In genomic region chr10:46890813-46891611, GRCh38 we compare ENCODE assay signal across 9 cellular contexts. TPM values are rescaled to one million over a fixed set of nuclear protein-coding genes. Genes with fewer than 3 reads are reported as not detected.
DNase-seq lines count a peak whose midpoint lies in the region; ATAC-seq and TF ChIP-seq lines count a peak whose summit lies in the region.
"Not testable (repeated sequence)": the region's sequence is repeated elsewhere in the genome, so short reads cannot be mapped to it uniquely, and the experiment has no call there.
"Had no signal": no experiment of that assay in that cellular context is flagged by ENCODE, and none has a peak within 500 bp of the region (broad histone marks: within the 10 kb centered on the region; RNA-seq: fewer than 3 reads in every experiment).

No MANE protein-coding gene starts in this region.

- POLR2A ChIA-PET in Panc1 (lab: Charles Lee) = not testable (repeated sequence)

- not testable (repeated sequence) for TF ChIP-seq CTCF in CD14-positive monocyte (IDR thresholded peaks at IDR 0.05); Panc1 (IDR thresholded peaks at IDR 0.05)
- TF ChIP-seq CTCF in GM12865 (IDR thresholded peaks at IDR 0.05; ENCODE audit: insufficient read depth, low read depth, low read length, missing control alignments) (peak; percentile 2), Loucy (conservative IDR thresholded peaks at IDR 0.05; ENCODE audit: low read length) (peak; percentile 29; the same call in 1 of the 2 replicates), chondrocyte (IDR thresholded peaks at IDR 0.05) (peak; percentile 36)

- not testable (repeated sequence) for H3K4me1 ChIP-seq in Loucy (ENCODE audit: insufficient read depth, low read length, poor library complexity, severe bottlenecking); Panc1 (ENCODE audit: control insufficient read depth, insufficient read depth, low read length)

- not testable (repeated sequence) for H3K4me3 ChIP-seq in GM12865 (ENCODE audit: low read depth, low read length); Loucy (ENCODE audit: low read length, poor library complexity, severe bottlenecking); Panc1 (ENCODE audit: low read depth in 2 of 2, low read length in 2 of 2)

- not testable (repeated sequence) for H3K4me3 Mint-ChIP-seq in CD14-positive monocyte; activated T-cell treated with anti-CD3 and anti-CD28 coated beads, Interleukin-2, amount 50 U/mL, for 72 hours; chondrocyte (ENCODE audit: unreplicated experiment)

- BruUV-seq in Panc1 (replicated peaks; lab: Mats Ljungman, UMichigan) = not testable (repeated sequence)

- not testable (repeated sequence) for H3K27ac Mint-ChIP-seq in CD14-positive monocyte; activated T-cell treated with anti-CD3 and anti-CD28 coated beads, Interleukin-2, amount 50 U/mL, for 72 hours; chondrocyte (ENCODE audit: unreplicated experiment)

- not testable (repeated sequence) for H3K27me3 ChIP-seq in Loucy (ENCODE audit: insufficient read depth, low read length, poor library complexity, severe bottlenecking); Panc1 (ENCODE audit: control insufficient read depth, insufficient read depth, low read length)

- intact Hi-C loops in CD14-positive monocyte (cut with micrococcal nuclease); Panc1 (cut with micrococcal nuclease; ENCODE audit: unreplicated experiment): not testable (repeated sequence)

- CTCF ChIA-PET in Panc1 (lab: Charles Lee) = not testable (repeated sequence)

- not testable (repeated sequence) for H4K20me1 ChIP-seq in Loucy (ENCODE audit: insufficient read depth, low read length, poor library complexity, severe bottlenecking)

- H3K27me3 Mint-ChIP-seq in CD14-positive monocyte (ENCODE audit: low read depth in 3 of 3); activated T-cell treated with anti-CD3 and anti-CD28 coated beads, Interleukin-2, amount 50 U/mL, for 72 hours (ENCODE audit: low read depth); chondrocyte (ENCODE audit: low read depth): not testable (repeated sequence)

- H3K9me2 ChIP-seq in Loucy (replicated peaks; ENCODE audit: low read depth, low read length) = not testable (repeated sequence)

- not testable (repeated sequence) for H2AFZ ChIP-seq in Loucy (ENCODE audit: low read length)

- in situ Hi-C loops in Panc1 (cut with HindIII; ENCODE audit: low pct_unique_long_range_greater_than_20kb, low sequenced_read_pairs) = not testable (repeated sequence)

- not testable (repeated sequence) for H3K9ac ChIP-seq in Loucy (ENCODE audit: low read depth, low read length, poor library complexity, severe bottlenecking)

- DNase-seq in CD14-positive monocyte (ENCODE audit: low spot score) = peak; percentile 7
- DNase-seq in GM12865 (ENCODE audit: low read depth); Panc1 (ENCODE audit: low read depth, low spot score); chondrocyte (ENCODE audit: low spot score): not testable (repeated sequence)
- DNase-seq in activated T-cell treated with anti-CD3 and anti-CD28 coated beads, Interleukin-2, amount 50 U/mL, for 72 hours = peak; percentile 13 to 30
- DNase-seq in middle frontal gyrus (ENCODE audit: extremely low spot score, low spot score) = peak; percentile 6
- peak; percentile 64 for DNase-seq in stimulated activated CD8-positive, alpha-beta memory T cell treated with anti-CD3 and anti-CD28 coated beads, Interleukin-4, amount 100 ng/mL, for 48 hours

- H3F3A ChIP-seq in Loucy (ENCODE audit: low read depth) = not testable (repeated sequence)

- not testable (repeated sequence) for H3K27ac ChIP-seq in Panc1 (ENCODE audit: low read length)

- not testable (repeated sequence) for H3K9me3 ChIP-seq in Loucy (ENCODE audit: insufficient read depth, low read depth, low read length); Panc1 (ENCODE audit: control insufficient read depth, insufficient read depth, low read depth, low read length)

- not testable (repeated sequence) for H3K79me2 ChIP-seq in Loucy (ENCODE audit: insufficient read depth, low read length)

- H3K9me3 Mint-ChIP-seq in CD14-positive monocyte; activated T-cell treated with anti-CD3 and anti-CD28 coated beads, Interleukin-2, amount 50 U/mL, for 72 hours; chondrocyte (ENCODE audit: low read depth): not testable (repeated sequence)

- H3K36me3 Mint-ChIP-seq in CD14-positive monocyte; activated T-cell treated with anti-CD3 and anti-CD28 coated beads, Interleukin-2, amount 50 U/mL, for 72 hours (ENCODE audit: insufficient read depth in 2 of 2); chondrocyte (ENCODE audit: low read depth): not testable (repeated sequence)

- not testable (repeated sequence) for H3K4me1 Mint-ChIP-seq in CD14-positive monocyte; activated T-cell treated with anti-CD3 and anti-CD28 coated beads, Interleukin-2, amount 50 U/mL, for 72 hours (ENCODE audit: low read depth); chondrocyte (ENCODE audit: low read depth)

- H3K36me3 ChIP-seq in Loucy (ENCODE audit: insufficient read depth, low read length); Panc1 (ENCODE audit: control insufficient read depth, insufficient read depth, low read length): not testable (repeated sequence)

- peak; percentile 63 for ATAC-seq in Panc1
- not testable (repeated sequence) for ATAC-seq in activated T-cell treated with anti-CD3 and anti-CD28 coated beads, Interleukin-2, amount 50 U/mL, for 72 hours (replicated peaks in 1 of 2)

- not testable (repeated sequence) for H3K4me2 ChIP-seq in Loucy (ENCODE audit: low read depth, low read length, poor library complexity, severe bottlenecking)

RNA-seq across cellular contexts. Expression of gene PTPN20, which starts 20.2 kb away (rescaled TPM):
- not detected for polyA plus RNA-seq in CD14-positive monocyte
- 9.5 TPM for total RNA-seq in Panc1 (2021; ENCODE audit: unreplicated experiment)
- polyA plus RNA-seq in Panc1 (2012; ENCODE audit: insufficient read length) = 5.9 TPM
- total RNA-seq in activated T-cell treated with anti-CD3 and anti-CD28 coated beads, Interleukin-2, amount 50 U/mL, for 72 hours = 1 to 10 TPM in 1 of 2 donors, under 1 TPM in 1; 0.99 to 1.1 TPM
- not detected in 3 replicates for total RNA-seq in chondrocyte
- total RNA-seq: M059J had no signal
